In the genomic region with DNA sequence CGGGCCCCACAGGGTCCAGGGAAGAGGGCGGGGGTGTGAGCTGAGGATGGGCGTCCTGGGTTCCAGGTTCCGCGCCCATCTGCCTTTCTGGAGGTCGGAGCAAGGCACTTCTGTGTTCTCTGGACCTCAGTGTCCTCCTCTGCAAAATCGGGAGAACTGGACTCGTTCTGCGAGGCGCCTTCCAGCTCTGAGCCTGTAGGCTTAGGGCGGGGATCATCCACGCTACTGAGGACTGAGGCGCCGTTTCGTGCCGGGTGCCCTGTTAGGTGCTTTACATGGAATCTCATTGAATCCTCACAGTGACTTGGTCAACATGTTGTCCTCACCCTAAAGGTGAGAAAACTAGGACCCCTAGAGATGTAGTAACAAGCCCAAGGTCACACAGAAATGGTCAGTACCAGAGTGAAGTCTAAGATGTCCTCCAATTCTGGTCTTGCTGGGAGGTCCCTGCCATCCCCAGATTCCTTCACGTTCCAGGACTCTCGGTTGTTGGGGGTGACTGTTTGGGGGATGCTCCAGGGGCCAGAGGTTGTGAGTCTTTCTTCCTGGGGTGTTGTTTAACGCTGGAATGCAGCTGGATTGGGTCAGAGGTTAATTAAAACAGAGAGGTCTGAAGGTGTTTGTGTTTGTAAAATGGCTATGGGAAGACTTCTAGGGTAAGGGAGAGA, we compare ENCODE assay signal across 8 cellular contexts. TPM values are rescaled to one million over a fixed set of nuclear protein-coding genes. Genes with fewer than 3 reads are reported as not detected.
DNase-seq lines count a peak whose midpoint lies in the region; ATAC-seq and TF ChIP-seq lines count a peak whose summit lies in the region.

No MANE protein-coding gene starts in this region.

- no peaks in the 10 kb centered on the region for H3K27me3 ChIP-seq in gastrocnemius medialis

- H3K9me3 Mint-ChIP-seq in activated naive CD8-positive, alpha-beta T cell treated with anti-CD3 and anti-CD28 coated beads, Interleukin-2, amount 10 ng/mL, durations not matched to agents 7 days and 5 days, result no peaks in the 10 kb centered on the region

- CTCF ChIA-PET in HEK293T (lab: Yijun Ruan, JAX), result no interaction called here

- TF ChIP-seq CTCF in gastrocnemius medialis (IDR thresholded peaks at IDR 0.05 in 4 of 5, conservative IDR thresholded peaks at IDR 0.05 in 1 of 5), result no peak

- H3K27ac ChIP-seq in gastrocnemius medialis, result peak overlapping the region; percentile 87 to 94 (median 90)

- POLR2A ChIA-PET in HEK293T (lab: Yijun Ruan, JAX), result interaction anchor here (0.8 kb wide), 1 partner anchor 26 kb away, joined by 4 read pairs; no protein-coding TSS in a partner anchor
- POLR2A ChIA-PET in activated naive CD8-positive, alpha-beta T cell treated with anti-CD3 and anti-CD28 coated beads, Interleukin-2, amount 10 ng/mL, durations not matched to agents 7 days and 5 days (lab: Charles Lee), result no interaction called here

- H3K36me3 Mint-ChIP-seq in activated naive CD8-positive, alpha-beta T cell treated with anti-CD3 and anti-CD28 coated beads, Interleukin-2, amount 10 ng/mL, durations not matched to agents 7 days and 5 days, result peaks cover 2% of the 10 kb centered on the region

- DNase-seq in Ammon's horn (ENCODE audit: low spot score), result peak; percentile 34
- peak; percentile 55 for DNase-seq in HEK293T (ENCODE audit: extremely low spot score)
- no peak for DNase-seq in activated naive CD8-positive, alpha-beta T cell treated with anti-CD3 and anti-CD28 coated beads, Interleukin-2, amount 10 ng/mL, durations not matched to agents 7 days and 5 days
- peak; percentile 11 to 33 for DNase-seq in gastrocnemius medialis
- DNase-seq in activated effector memory CD4-positive, alpha-beta T cell treated with Interleukin-2 at 50 U/mL for 16 hours, result no peak
- no peak for DNase-seq in T1000 (lab: John Stamatoyannopoulos, UW)

- H3K27me3 Mint-ChIP-seq in activated naive CD8-positive, alpha-beta T cell treated with anti-CD3 and anti-CD28 coated beads, Interleukin-2, amount 10 ng/mL, durations not matched to agents 7 days and 5 days, result peaks cover 48% of the 10 kb centered on the region

- intact Hi-C loops in gastrocnemius medialis (cut with DNase I; ENCODE audit: low total_unique reads), result loop anchor here (5.0 kb wide), 5 partner anchors 62 to 288 kb away; partner anchors contain the start of genes FYB2 and PLPP3

- H3K4me3 Mint-ChIP-seq in activated naive CD8-positive, alpha-beta T cell treated with anti-CD3 and anti-CD28 coated beads, Interleukin-2, amount 10 ng/mL, durations not matched to agents 7 days and 5 days, result peak overlapping the region; percentile 37

- H3K27ac Mint-ChIP-seq in activated naive CD8-positive, alpha-beta T cell treated with anti-CD3 and anti-CD28 coated beads, Interleukin-2, amount 10 ng/mL, durations not matched to agents 7 days and 5 days, result no peak overlapping the region

- no peaks in the 10 kb centered on the region for H3K36me3 ChIP-seq in gastrocnemius medialis

- peaks cover 25 to 32% of the 10 kb centered on the region in 2 donors for H3K4me1 ChIP-seq in gastrocnemius medialis

- H3K4me3 ChIP-seq in iPS-11a (ENCODE audit: low read depth, low read length) (peak overlapping the region; percentile 80), gastrocnemius medialis (peak overlapping the region; percentile 66 to 82 (median 68))

- no peaks in the 10 kb centered on the region for H3K9me3 ChIP-seq in gastrocnemius medialis

- ATAC-seq in activated naive CD8-positive, alpha-beta T cell treated with anti-CD3 and anti-CD28 coated beads, Interleukin-2, amount 10 ng/mL, durations not matched to agents 7 days and 5 days (ENCODE audit: low read depth), result no peak
- peak; percentile 59 to 63 for ATAC-seq in gastrocnemius medialis
- ATAC-seq in GM21515 (IDR thresholded peaks at IDR 0.05; ENCODE audit: unreplicated experiment), result no peak

- in situ Hi-C loops in gastrocnemius medialis (cut with MboI; ENCODE audit: low sequenced_read_pairs in 4 of 4), result no loop called here

- peaks cover 3% of the 10 kb centered on the region for H3K4me1 Mint-ChIP-seq in activated naive CD8-positive, alpha-beta T cell treated with anti-CD3 and anti-CD28 coated beads, Interleukin-2, amount 10 ng/mL, durations not matched to agents 7 days and 5 days

- TF ChIP-seq POLR2A in gastrocnemius medialis (IDR thresholded peaks at IDR 0.05), result no peak

TF ChIP-seq in HEK293T, 16 proteins besides CTCF, POLR2A, EP300 and RAD21:
- TF ChIP-seq TARDBP (IDR thresholded peaks at IDR 0.05), result no peak
- no peak for TF ChIP-seq LEF1 (IDR thresholded peaks at IDR 0.05; ENCODE audit: borderline replicate concordance)
- no peak for TF ChIP-seq HDGF (IDR thresholded peaks at IDR 0.05; ENCODE audit: borderline replicate concordance)
- no peak for TF ChIP-seq FOXM1 (IDR thresholded peaks at IDR 0.05; ENCODE audit: borderline replicate concordance)
- no peak for TF ChIP-seq FOXA1 (IDR thresholded peaks at IDR 0.05)
- no peak for TF ChIP-seq SUZ12 (IDR thresholded peaks at IDR 0.05)
- TF ChIP-seq L3MBTL2 (conservative IDR thresholded peaks at IDR 0.05), result no peak
- no peak for TF ChIP-seq FOXK2 (IDR thresholded peaks at IDR 0.05)
- TF ChIP-seq ZNF384 (IDR thresholded peaks at IDR 0.05), result no peak
- no peak for TF ChIP-seq ELF4 (IDR thresholded peaks at IDR 0.05)
- TF ChIP-seq SP1 (IDR thresholded peaks at IDR 0.05), result no peak
- TF ChIP-seq BHLHE40 (IDR thresholded peaks at IDR 0.05; ENCODE audit: borderline replicate concordance), result no peak

RNA-seq across cellular contexts. Expression of gene PRKAA2, which starts 0.7 kb away (rescaled TPM):
- not detected for total RNA-seq in activated naive CD8-positive, alpha-beta T cell treated with anti-CD3 and anti-CD28 coated beads, Interleukin-2, amount 10 ng/mL, durations not matched to agents 7 days and 5 days
- total RNA-seq in gastrocnemius medialis, result 10 to 100 TPM; 24.6 to 78.6 (median 70.9) TPM

Comparison
In these comparisons a context has a peak if more than half of its experiments do, and no peak if none do; other contexts are left out.
1. DNase-seq: peak in Ammon's horn (single experiment), HEK293T (single experiment) and gastrocnemius medialis (2 of 2); none in activated naive CD8-positive, alpha-beta T cell treated with anti-CD3 and anti-CD28 coated beads, Interleukin-2, amount 10 ng/mL, durations not matched to agents 7 days and 5 days (single experiment), activated effector memory CD4-positive, alpha-beta T cell treated with Interleukin-2 at 50 U/mL for 16 hours (single experiment) and T1000 (single experiment).
2. ATAC-seq: peak in gastrocnemius medialis (2 of 2); none in activated naive CD8-positive, alpha-beta T cell treated with anti-CD3 and anti-CD28 coated beads, Interleukin-2, amount 10 ng/mL, durations not matched to agents 7 days and 5 days (single experiment) and GM21515 (single experiment).
3. RNA of gene PRKAA2, which starts 0.7 kb away (total RNA-seq): 24.6 to 78.6 TPM in gastrocnemius medialis; not detected in activated naive CD8-positive, alpha-beta T cell treated with anti-CD3 and anti-CD28 coated beads, Interleukin-2, amount 10 ng/mL, durations not matched to agents 7 days and 5 days; every median in the first group is over 10 times any median in the second.